In the genomic region with DNA sequence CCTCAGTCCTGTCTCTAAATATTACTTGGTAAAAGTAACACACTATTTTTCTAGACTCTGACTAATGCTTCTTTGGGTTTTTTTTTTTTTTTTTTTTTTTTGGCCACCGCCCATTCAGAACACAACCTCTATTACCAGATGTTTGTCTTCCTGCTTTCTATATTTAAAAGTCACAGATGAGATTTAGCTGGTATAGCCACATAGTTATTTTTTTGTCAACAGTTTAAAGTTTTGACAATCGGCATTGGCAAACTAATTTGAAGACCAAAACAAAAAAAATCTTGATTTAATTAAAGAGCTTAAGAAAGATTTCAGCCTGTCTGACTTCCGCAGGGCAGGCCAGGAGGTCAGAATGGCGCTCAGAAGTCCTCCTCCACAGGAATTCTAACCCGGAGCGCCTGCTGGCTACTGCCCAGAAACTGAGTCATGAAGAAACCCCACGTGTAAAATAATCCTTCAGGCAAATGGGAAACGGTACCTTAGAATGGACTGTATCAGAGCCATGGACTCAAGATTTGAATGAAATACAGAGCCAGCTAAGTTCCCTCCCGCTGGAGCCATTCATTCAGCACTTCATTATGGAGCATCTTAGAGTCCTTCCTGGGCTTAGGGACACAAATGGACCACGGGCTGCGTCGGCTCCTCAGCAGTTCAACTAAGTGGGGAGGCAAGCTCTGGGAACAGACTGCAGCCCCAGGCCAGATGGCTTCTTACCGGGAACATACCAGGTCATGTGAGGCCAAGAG, we compare ENCODE assay signal across 8 cellular contexts. TPM values are rescaled to one million over a fixed set of nuclear protein-coding genes. Genes with fewer than 3 reads are reported as not detected.
DNase-seq lines count a peak whose midpoint lies in the region; ATAC-seq and TF ChIP-seq lines count a peak whose summit lies in the region.

No MANE protein-coding gene starts in this region.

- TF ChIP-seq CTCF in HFF-Myc (IDR thresholded peaks at IDR 0.05; ENCODE audit: low read depth, low read length, missing control alignments) = no peak
- no peak for TF ChIP-seq CTCF in hepatocyte (IDR thresholded peaks at IDR 0.05; ENCODE audit: poor library complexity)

- peak overlapping the region; percentile 17 for H3K4me2 ChIP-seq in hepatocyte

- H3K4me3 ChIP-seq in HFF-Myc (replicated peaks; ENCODE audit: low read depth, low read length) (peak overlapping the region; percentile 15), hepatocyte (no peak overlapping the region)

- no peak overlapping the region for H2AFZ ChIP-seq in hepatocyte

- H3K27ac ChIP-seq in hepatocyte = peak overlapping the region; percentile 59

- H3K9me2 ChIP-seq in hepatocyte (replicated peaks; ENCODE audit: insufficient read depth) = no peaks in the 10 kb centered on the region

- DNase-seq in HFF-Myc (ENCODE audit: extremely low read depth, low read depth) (peak; percentile 97), astrocyte of the hippocampus (ENCODE audit: low read depth, low spot score) (peak; percentile 97), hepatocyte (ENCODE audit: low spot score) (peak; percentile 71), smooth muscle cell of the brain vasculature (ENCODE audit: low read depth, low spot score) (peak; percentile 97), NK-92 (lab: John Stamatoyannopoulos, UW; ENCODE audit: unreplicated experiment) (no peak)
- DNase-seq in activated CD4-positive, CD25-positive, alpha-beta regulatory T cell treated with anti-CD3 and anti-CD28 coated beads, Interleukin-2, amount 50 U/mL, for 72 hours = no peak
- no peak for DNase-seq in stimulated activated CD4-positive, alpha-beta T cell treated with anti-CD3 and anti-CD28 coated beads, Interleukin-4, amount 100 ng/mL, for 24 hours

- H3K36me3 ChIP-seq in hepatocyte (replicated peaks; ENCODE audit: insufficient read depth, low read depth) = no peaks in the 10 kb centered on the region

- H4K20me1 ChIP-seq in hepatocyte (ENCODE audit: insufficient read depth, poor library complexity, severe bottlenecking) = no peaks in the 10 kb centered on the region

- ATAC-seq in GM21360 (IDR thresholded peaks at IDR 0.05; ENCODE audit: unreplicated experiment) = no peak

- H3K9me3 ChIP-seq in hepatocyte (ENCODE audit: low read depth) = no peaks in the 10 kb centered on the region

- H3K4me1 ChIP-seq in hepatocyte (ENCODE audit: insufficient read depth) = peaks cover 8% of the 10 kb centered on the region

- no peaks in the 10 kb centered on the region for H3K79me2 ChIP-seq in hepatocyte

- WGBS in hepatocyte (ENCODE audit: low lambda C conversion rate, missing lambda C conversion rate) = 39% methylated on average over 13 of the region's 13 CpGs

- no peaks in the 10 kb centered on the region for H3K27me3 ChIP-seq in hepatocyte

RNA-seq across cellular contexts. Expression of a gene that starts 55.6 kb away (rescaled TPM):
- 7.2 and 7.5 TPM in 2 replicates for total RNA-seq in hepatocyte
- polyA plus RNA-seq in hepatocyte = 2.4 and 5.3 TPM in 2 replicates

Comparison
In these comparisons a context has a peak if more than half of its experiments do, and no peak if none do; other contexts are left out.
1. DNase-seq: peak in HFF-Myc (single experiment), astrocyte of the hippocampus (single experiment), hepatocyte (single experiment) and smooth muscle cell of the brain vasculature (single experiment); none in activated CD4-positive, CD25-positive, alpha-beta regulatory T cell treated with anti-CD3 and anti-CD28 coated beads, Interleukin-2, amount 50 U/mL, for 72 hours (single experiment), NK-92 (single experiment) and stimulated activated CD4-positive, alpha-beta T cell treated with anti-CD3 and anti-CD28 coated beads, Interleukin-4, amount 100 ng/mL, for 24 hours (single experiment).